In the genomic region with DNA sequence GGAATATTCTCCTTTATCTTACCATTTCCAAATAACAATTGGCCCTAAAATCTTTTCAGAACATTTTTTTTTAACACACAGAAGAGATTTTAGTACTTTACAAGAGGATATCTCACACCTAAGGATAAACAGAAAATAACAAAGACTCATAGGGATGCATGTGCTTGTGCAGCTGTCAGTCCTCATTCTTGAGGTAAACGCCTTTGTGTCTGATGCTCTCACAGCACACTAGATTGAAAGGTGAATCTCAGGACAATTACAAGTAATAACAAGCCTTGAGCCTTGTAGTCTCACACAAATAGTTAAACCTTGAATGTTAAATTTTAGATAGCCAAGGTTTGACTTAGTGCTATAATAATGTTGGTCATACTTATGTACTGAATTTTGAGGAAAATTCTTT, we compare ENCODE assay signal across 21 cellular contexts.
DNase-seq lines count a peak whose midpoint lies in the region; ATAC-seq and TF ChIP-seq lines count a peak whose summit lies in the region.
"Had no signal": no experiment of that assay in that cellular context is flagged by ENCODE, and none has a peak within 500 bp of the region (broad histone marks: within the 10 kb centered on the region; RNA-seq: fewer than 3 reads in every experiment).

No MANE protein-coding gene starts in this region.

- DNase-seq in DMS53 (lab: John Stamatoyannopoulos, UW) (peak; percentile 20), DMS53 treated with DMSO at 0.1 percent for 48 hours (lab: John Stamatoyannopoulos, UW; ENCODE audit: unreplicated experiment) (no peak), NCI-H1105 treated with DMSO at 0.1 percent for 48 hours (lab: John Stamatoyannopoulos, UW) (peak; percentile 66), NCI-H69 (lab: John Stamatoyannopoulos, UW) (peak; percentile 69), epithelial cell of esophagus (ENCODE audit: low read depth) (peak; percentile 32), cerebellar cortex (ENCODE audit: low spot score) (no peak)
- DNase-seq: 8988T; BE2C; Calu3; CD4-positive, alpha-beta T cell; DND-41; NCI-H187; NCI-H2227 treated with DMSO at 0.1 percent for 48 hours; NCI-H526 treated with DMSO at 0.1 percent for 48 hours; Peyer's patch; Right ventricle myocardium superior; T-helper 17 cell had no signal

- ATAC-seq in HG02852 (IDR thresholded peaks at IDR 0.05; ENCODE audit: unreplicated experiment) (no peak), HG03196 (IDR thresholded peaks at IDR 0.05; ENCODE audit: unreplicated experiment) (no peak)
- ATAC-seq: GM12878, T-helper 17 cell had no signal

- TF ChIP-seq CTCF in epithelial cell of esophagus (IDR thresholded peaks at IDR 0.05; ENCODE audit: insufficient read depth, low read depth, low read length, missing control alignments): no peak

- no peak overlapping the region for H3K4me3 ChIP-seq in epithelial cell of esophagus (ENCODE audit: low read length)
- H3K4me3 ChIP-seq: GM12878, HAP-1, Peyer's patch had no signal

Comparison
In these comparisons a context has a peak if more than half of its experiments do, and no peak if none do; other contexts are left out.
1. DNase-seq: peak in DMS53 (single experiment), NCI-H1105 treated with DMSO at 0.1 percent for 48 hours (single experiment), NCI-H69 (single experiment) and epithelial cell of esophagus (single experiment); none in DMS53 treated with DMSO at 0.1 percent for 48 hours (single experiment) and cerebellar cortex (single experiment).